In genomic region chr1:7265771-7266371, GRCh38 we compare ENCODE assay signal across 8 cellular contexts.
DNase-seq lines count a peak whose midpoint lies in the region; ATAC-seq and TF ChIP-seq lines count a peak whose summit lies in the region.

No MANE protein-coding gene starts in this region.

- H3K27me3 ChIP-seq in OCI-LY3 (ENCODE audit: low read depth, low read length) = no peaks in the 10 kb centered on the region

- H3K4me1 ChIP-seq in OCI-LY3 (ENCODE audit: low read length) = peaks cover 69% of the 10 kb centered on the region

- no peaks in the 10 kb centered on the region for H3K79me2 ChIP-seq in OCI-LY3 (ENCODE audit: low read length)

- DNase-seq in NCI-H2107 treated with DMSO at 0.1 percent for 48 hours (lab: John Stamatoyannopoulos, UW; ENCODE audit: unreplicated experiment) = peak; percentile 17
- no peak for DNase-seq in NCI-H2107 (lab: John Stamatoyannopoulos, UW)
- DNase-seq in epithelial cell of proximal tubule (ENCODE audit: low read depth) = peak; percentile 98
- peak; percentile 81 for DNase-seq in stromal cell of bone marrow (ENCODE audit: low read depth)
- no peak for DNase-seq in NOMO-1 (lab: John Stamatoyannopoulos, UW; ENCODE audit: unreplicated experiment in 2 of 2)
- DNase-seq in occipital lobe (lab: John Stamatoyannopoulos, UW) = no peak

- H3K4me3 ChIP-seq in OCI-LY3 (ENCODE audit: low read length) (peak overlapping the region; percentile 27; the same call in 1 of the 2 replicates), epithelial cell of proximal tubule (ENCODE audit: low read depth, low read length) (no peak overlapping the region)

- peak overlapping the region; percentile 66 for H3K4me2 ChIP-seq in OCI-LY3 (ENCODE audit: low read length)

- peak overlapping the region; percentile 13; the same call in 1 of the 2 replicates for H3K9ac ChIP-seq in OCI-LY3 (ENCODE audit: low read length)

- ATAC-seq in GM19328 (IDR thresholded peaks at IDR 0.05; ENCODE audit: unreplicated experiment) = no peak

- peak overlapping the region; percentile 93 for H3K27ac ChIP-seq in OCI-LY3 (ENCODE audit: low read length)

- no peaks in the 10 kb centered on the region for H4K20me1 ChIP-seq in OCI-LY3 (ENCODE audit: insufficient read depth, low read length)

- no peak overlapping the region for H2AFZ ChIP-seq in OCI-LY3 (ENCODE audit: low read depth, low read length)

- H3K9me3 ChIP-seq in OCI-LY3 (ENCODE audit: insufficient read depth, low read length) = peaks cover 8% of the 10 kb centered on the region; the same call in 1 of the 2 replicates

- TF ChIP-seq CTCF in OCI-LY3 (IDR thresholded peaks at IDR 0.05; ENCODE audit: low read depth, low read length) = no peak
- TF ChIP-seq CTCF in epithelial cell of proximal tubule (conservative IDR thresholded peaks at IDR 0.05; ENCODE audit: low read depth, low read length) = peak; percentile 8

- peaks cover 10% of the 10 kb centered on the region for H3K36me3 ChIP-seq in OCI-LY3 (replicated peaks; ENCODE audit: low read depth, low read length)

Comparison
In these comparisons a context has a peak if more than half of its experiments do, and no peak if none do; other contexts are left out.
1. DNase-seq: peak in NCI-H2107 treated with DMSO at 0.1 percent for 48 hours (single experiment), epithelial cell of proximal tubule (single experiment) and stromal cell of bone marrow (single experiment); none in NCI-H2107 (single experiment), NOMO-1 (0 of 2) and occipital lobe (single experiment).